10 cellular contexts compared by ENCODE assay signal in the genomic region with DNA sequence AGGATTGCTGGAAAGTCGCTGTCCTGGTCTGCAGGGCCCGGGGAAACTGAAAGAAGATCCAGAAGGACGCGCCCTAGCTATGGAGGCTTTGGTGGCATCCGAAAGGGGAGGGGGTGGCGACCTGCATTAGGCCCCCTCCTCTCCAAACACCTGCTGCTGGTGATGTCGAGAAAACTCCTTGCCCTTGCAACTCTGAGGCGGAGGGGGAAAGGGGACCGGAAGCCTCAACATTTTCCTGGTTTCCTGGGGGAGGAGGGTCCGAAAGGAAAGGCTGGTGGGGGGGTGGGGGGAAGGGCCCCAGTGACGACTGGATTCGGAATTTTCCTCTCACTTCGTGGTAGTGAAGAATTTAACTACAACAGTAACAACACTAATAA.
A peak's percentile ranks its signal among the peaks of the same experiment; 100 is the strongest.
DNase-seq lines count a peak whose midpoint lies in the region; ATAC-seq and TF ChIP-seq lines count a peak whose summit lies in the region.
"Had no signal": no experiment of that assay in that cellular context is flagged by ENCODE, and none has a peak within 500 bp of the region (broad histone marks: within the 10 kb centered on the region; RNA-seq: fewer than 3 reads in every experiment).

No MANE protein-coding gene starts in this region.

- peaks cover 2% of the 10 kb centered on the region for H3K4me1 Mint-ChIP-seq in memory B cell

- H4K20me1 ChIP-seq in mammary epithelial cell (ENCODE audit: insufficient read depth, low read length), result no peaks in the 10 kb centered on the region

- H3K27me3 ChIP-seq in breast epithelium (peaks cover 0 to 36% of the 10 kb centered on the region in 2 donors), mammary epithelial cell (ENCODE audit: insufficient read depth, low read length) (peaks cover 2% of the 10 kb centered on the region), ascending aorta (no peaks in the 10 kb centered on the region), thymus (ENCODE audit: control insufficient read depth, insufficient read depth) (peaks cover 2% of the 10 kb centered on the region)

- peaks cover 11% of the 10 kb centered on the region for H3K27me3 Mint-ChIP-seq in memory B cell

- DNase-seq in breast epithelium (ENCODE audit: low spot score in 2 of 2) (no peak), mammary epithelial cell (no peak), ascending aorta (ENCODE audit: low spot score in 2 of 2) (no peak), memory B cell (ENCODE audit: low spot score in 2 of 2) (no peak), OCI-M1 (lab: John Stamatoyannopoulos, UW) (no peak)
- DNase-seq: NCI-H1694 treated with DMSO at 0.1 percent for 48 hours had no signal

- CTCF ChIA-PET in mammary epithelial cell (lab: Charles Lee; ENCODE audit: low non-redundant PET), result no interaction called here

- intact Hi-C loops in breast epithelium (cut with DNase I; ENCODE audit: low total_unique reads), result no loop called here
- intact Hi-C loops in mammary epithelial cell (cut with micrococcal nuclease), result no loop called here
- intact Hi-C loops in ascending aorta (cut with DNase I), result no loop called here

- no peaks in the 10 kb centered on the region for H3K79me2 ChIP-seq in mammary epithelial cell (ENCODE audit: insufficient read depth, low read length)

- H3K4me3 ChIP-seq in breast epithelium (peak overlapping the region; percentile 31 to 63 (median 46)), mammary epithelial cell (replicated peaks in 1 of 3; ENCODE audit: insufficient read depth in 1 of 3, low read depth in 2 of 3, low read length in 3 of 3) (no peak overlapping the region), ascending aorta (peak overlapping the region; percentile 20 to 30), thymus (ENCODE audit: low read length) (peak overlapping the region; percentile 58)
- H3K4me3 ChIP-seq: GM12878 had no signal

- H3K9me3 Mint-ChIP-seq in memory B cell, result peaks cover 2% of the 10 kb centered on the region

- in situ Hi-C loops in mammary epithelial cell (cut with MboI; ENCODE audit: low sequenced_read_pairs in 2 of 2), result no loop called here

- TF ChIP-seq POLR2A in breast epithelium (IDR thresholded peaks at IDR 0.05), result no peak

- no peak overlapping the region for H2AFZ ChIP-seq in mammary epithelial cell (ENCODE audit: low read depth, low read length)

- dilution Hi-C loops in mammary epithelial cell (cut with HindIII; ENCODE audit: low sequenced_read_pairs), result no loop called here

- no peak overlapping the region for H3K27ac Mint-ChIP-seq in memory B cell

- H3K36me3 ChIP-seq in breast epithelium, result no peaks in the 10 kb centered on the region
- H3K36me3 ChIP-seq in mammary epithelial cell (ENCODE audit: insufficient read depth, low read length), result no peaks in the 10 kb centered on the region
- H3K36me3 ChIP-seq in ascending aorta, result no peaks in the 10 kb centered on the region
- no peaks in the 10 kb centered on the region for H3K36me3 ChIP-seq in thymus (ENCODE audit: control insufficient read depth, insufficient read depth)

- no peak for TF ChIP-seq CTCF in breast epithelium (IDR thresholded peaks at IDR 0.05)
- no peak for TF ChIP-seq CTCF in mammary epithelial cell (conservative IDR thresholded peaks at IDR 0.05 in 1 of 2, IDR thresholded peaks at IDR 0.05 in 1 of 2; ENCODE audit: extremely low read depth in 1 of 2, insufficient read depth in 1 of 2, low read depth in 1 of 2, low read length in 2 of 2)
- no peak for TF ChIP-seq CTCF in ascending aorta (IDR thresholded peaks at IDR 0.05)

- ATAC-seq in memory B cell (ENCODE audit: low read depth) (no peak), HG02852 (IDR thresholded peaks at IDR 0.05; ENCODE audit: unreplicated experiment) (no peak), HG02973 (IDR thresholded peaks at IDR 0.05; ENCODE audit: unreplicated experiment) (no peak)
- ATAC-seq: GM12878 had no signal

- peak overlapping the region; percentile 34 for H3K4me3 Mint-ChIP-seq in memory B cell

- WGBS in mammary epithelial cell (ENCODE audit: low coverage, missing lambda C conversion rate), result 13% methylated on average over 3 of the region's 13 CpGs
- 4% methylated on average over 13 of the region's 13 CpGs for WGBS in thymus

- no TSS peak for BruUV-seq in mammary epithelial cell (replicated peaks; lab: Mats Ljungman, UMichigan)

- no peak overlapping the region for H3K4me2 ChIP-seq in mammary epithelial cell (ENCODE audit: insufficient read depth, low read depth, low read length)

- no peak overlapping the region for H3K27ac ChIP-seq in breast epithelium
- H3K27ac ChIP-seq in mammary epithelial cell (ENCODE audit: insufficient read depth, low read depth, low read length), result no peak overlapping the region
- H3K27ac ChIP-seq in ascending aorta, result no peak overlapping the region
- H3K27ac ChIP-seq in thymus (ENCODE audit: low read depth), result no peak overlapping the region

- H3K9ac ChIP-seq in mammary epithelial cell (ENCODE audit: insufficient read depth, low read length), result no peak overlapping the region

- no peaks in the 10 kb centered on the region for H3K36me3 Mint-ChIP-seq in memory B cell

- H3K4me1 ChIP-seq in breast epithelium (no peaks in the 10 kb centered on the region), mammary epithelial cell (ENCODE audit: insufficient read depth, low read length) (no peaks in the 10 kb centered on the region), ascending aorta (no peaks in the 10 kb centered on the region), thymus (ENCODE audit: control insufficient read depth, insufficient read depth, low read length) (peaks cover 10% of the 10 kb centered on the region)

- H3K9me3 ChIP-seq in breast epithelium (no peaks in the 10 kb centered on the region), mammary epithelial cell (replicated peaks; ENCODE audit: insufficient read depth, low read length) (peaks cover 12% of the 10 kb centered on the region), ascending aorta (no peaks in the 10 kb centered on the region), thymus (ENCODE audit: control insufficient read depth) (no peaks in the 10 kb centered on the region)

Comparison
In these comparisons a context has a peak if more than half of its experiments do, and no peak if none do; other contexts are left out.
1. H3K4me3 ChIP-seq: peak in breast epithelium (3 of 3), ascending aorta (2 of 2) and thymus (single experiment); none in mammary epithelial cell (0 of 3).